36 cellular contexts compared by ENCODE assay signal in genomic region chr19:21610787-21611186, GRCh38.
"Had no signal": no experiment of that assay in that cellular context is flagged by ENCODE, and none has a peak within 500 bp of the region (broad histone marks: within the 10 kb centered on the region; RNA-seq: fewer than 3 reads in every experiment).

No MANE protein-coding gene starts in this region.

- H3K9me3 Mint-ChIP-seq: activated CD4-positive, alpha-beta memory T cell treated with anti-CD3 and anti-CD28 coated beads for 36 hours; activated CD8-positive, alpha-beta T cell treated with anti-CD3 and anti-CD28 coated beads for 36 hours; activated naive CD4-positive, alpha-beta T cell treated with anti-CD3 and anti-CD28 coated beads for 36 hours; activated T-cell treated with anti-CD3 and anti-CD28 coated beads, Interleukin-2, amount 50 U/mL, for 4 hours; activated T-helper 17 cell treated with anti-CD3 and anti-CD28 coated beads, Interleukin-2, amount 50 U/mL, for 72 hours had no signal

- H3K27ac Mint-ChIP-seq: activated B cell treated with CpG ODN at 0.5 μM for 24 hours; activated CD4-positive, alpha-beta memory T cell treated with anti-CD3 and anti-CD28 coated beads for 36 hours; activated CD4-positive, alpha-beta T cell treated with anti-CD3 and anti-CD28 coated beads, Interleukin-2, amount 10 ng/mL, durations not matched to agents 24 days and 14 days; activated CD8-positive, alpha-beta T cell treated with anti-CD3 and anti-CD28 coated beads for 36 hours; activated naive CD4-positive, alpha-beta T cell treated with anti-CD3 and anti-CD28 coated beads for 36 hours; activated naive CD4-positive, alpha-beta T cell treated with anti-CD3 and anti-CD28 coated beads, Interleukin-2, amount 50 U/mL, for 72 hours; activated naive CD8-positive, alpha-beta T cell treated with anti-CD3 and anti-CD28 coated beads for 36 hours; activated T-cell treated with anti-CD3 and anti-CD28 coated beads, Interleukin-2, amount 50 U/mL, for 72 hours; activated T-helper 1 cell treated with anti-CD3 and anti-CD28 coated beads, Interleukin-12 subunit alpha, Interleukin-12 subunit beta, Interleukin-2, Interleukin-4 antibody, amounts not matched to agents 30 ng/mL and 10 ng/mL and 1 ng/mL, durations not matched to agents 14 hours and 24 hours and 36 hours; activated T-helper 17 cell treated with anti-CD3 and anti-CD28 coated beads, Interleukin-2, amount 50 U/mL, for 72 hours; T-helper 1 cell treated with Interleukin-12 subunit alpha and Interleukin-12 subunit beta and Interleukin-4 antibody, amounts not matched to agents 30 μg/mL and 1 μg/mL, for 36 hours; T-helper 2 cell treated with Interferon-gamma antibody and Interleukin-4, amounts not matched to agents 5 μg/mL and 100 μg/mL, for 36 hours had no signal

- DNase-seq: activated B cell treated with CpG ODN at 0.5 μM for 24 hours; activated CD4-positive, alpha-beta memory T cell treated with anti-CD3 and anti-CD28 coated beads for 36 hours; activated CD4-positive, alpha-beta T cell treated with anti-CD3 and anti-CD28 coated beads for 4 hours; activated CD4-positive, alpha-beta T cell treated with anti-CD3 and anti-CD28 coated beads, Interleukin-2, amount 10 ng/mL, durations not matched to agents 24 days and 14 days; activated CD4-positive, alpha-beta T cell treated with anti-CD3 and anti-CD28 coated beads, Interleukin-2, amount 50 U/mL, for 1 hour; activated CD4-positive, alpha-beta T cell treated with anti-CD3 and anti-CD28 coated beads, Interleukin-2, amount 50 U/mL, for 4 hours; activated CD4-positive, CD25-positive, alpha-beta regulatory T cell treated with anti-CD3 and anti-CD28 coated beads, Interleukin-2, amount 50 U/mL, for 72 hours; activated CD8-positive, alpha-beta memory T cell treated with anti-CD3 and anti-CD28 coated beads, Interleukin-2, amount 50 U/mL, for 4 hours; activated CD8-positive, alpha-beta T cell treated with anti-CD3 and anti-CD28 coated beads for 36 hours; activated effector memory CD4-positive, alpha-beta T cell treated with anti-CD3 and anti-CD28 coated beads, Interleukin-2, amount 50 U/mL, for 16 hours; activated gamma-delta T cell treated with Interleukin-2 at 50 U/mL for 16 hours; activated naive CD4-positive, alpha-beta T cell; activated naive CD4-positive, alpha-beta T cell treated with anti-CD3 and anti-CD28 coated beads for 36 hours; activated naive CD4-positive, alpha-beta T cell treated with anti-CD3 and anti-CD28 coated beads, Interleukin-2, amount 50 U/mL, for 16 hours; activated naive CD8-positive, alpha-beta T cell treated with anti-CD3 and anti-CD28 coated beads for 36 hours; activated T-cell treated with anti-CD3 and anti-CD28 coated beads for 4 hours; activated T-cell treated with anti-CD3 and anti-CD28 coated beads, Interleukin-2, amount 50 U/mL, for 1 hour; activated T-cell treated with anti-CD3 and anti-CD28 coated beads, Interleukin-2, amount 50 U/mL, for 4 hours; activated T-cell treated with anti-CD3 and anti-CD28 coated beads, Interleukin-2, amount 50 U/mL, for 72 hours; adrenal gland; amniotic stem cell; aorta; body of pancreas; brain microvascular endothelial cell; central memory CD4-positive, alpha-beta T cell; T-helper 2 cell; T-helper 9 cell had no signal

- H3K4me1 ChIP-seq: breast epithelium had no signal

- H3K36me3 ChIP-seq: adrenal gland, brain microvascular endothelial cell, breast epithelium had no signal

- FAIRE-seq: astrocyte, TTC549 had no signal

- H3K4me1 Mint-ChIP-seq: activated B cell treated with CpG ODN at 0.5 μM for 24 hours; activated CD4-positive, alpha-beta T cell treated with anti-CD3 and anti-CD28 coated beads, Interleukin-2, amount 10 ng/mL, durations not matched to agents 24 days and 14 days; activated naive CD8-positive, alpha-beta T cell treated with anti-CD3 and anti-CD28 coated beads for 36 hours; activated T-helper 17 cell treated with anti-CD3 and anti-CD28 coated beads, Interleukin-2, amount 50 U/mL, for 72 hours had no signal

- H3K27ac ChIP-seq: adrenal gland, brain microvascular endothelial cell, breast epithelium, VCaP had no signal

- H3K9me3 ChIP-seq: adrenal gland, body of pancreas, breast epithelium had no signal

- H3K27me3 ChIP-seq: adrenal gland, body of pancreas, brain microvascular endothelial cell, breast epithelium had no signal

- H3K4me3 Mint-ChIP-seq: activated B cell treated with CpG ODN at 0.5 μM for 24 hours; activated CD4-positive, alpha-beta memory T cell treated with anti-CD3 and anti-CD28 coated beads for 36 hours; activated CD4-positive, alpha-beta T cell treated with anti-CD3 and anti-CD28 coated beads, Interleukin-2, amount 10 ng/mL, durations not matched to agents 24 days and 14 days; activated CD8-positive, alpha-beta T cell treated with anti-CD3 and anti-CD28 coated beads for 36 hours; activated naive CD4-positive, alpha-beta T cell treated with anti-CD3 and anti-CD28 coated beads for 36 hours; activated naive CD8-positive, alpha-beta T cell treated with anti-CD3 and anti-CD28 coated beads for 36 hours; activated T-cell treated with anti-CD3 and anti-CD28 coated beads, Interleukin-2, amount 50 U/mL, for 4 hours; activated T-cell treated with anti-CD3 and anti-CD28 coated beads, Interleukin-2, amount 50 U/mL, for 72 hours; activated T-helper 1 cell treated with anti-CD3 and anti-CD28 coated beads, Interleukin-12 subunit alpha, Interleukin-12 subunit beta, Interleukin-2, Interleukin-4 antibody, amounts not matched to agents 30 ng/mL and 10 ng/mL and 1 ng/mL, durations not matched to agents 14 hours and 24 hours and 36 hours; activated T-helper 17 cell treated with anti-CD3 and anti-CD28 coated beads, Interleukin-2, amount 50 U/mL, for 72 hours; T-helper 1 cell treated with Interleukin-12 subunit alpha and Interleukin-12 subunit beta and Interleukin-4 antibody, amounts not matched to agents 30 μg/mL and 1 μg/mL, for 36 hours; T-helper 2 cell treated with Interferon-gamma antibody and Interleukin-4, amounts not matched to agents 5 μg/mL and 100 μg/mL, for 36 hours had no signal

- H3K36me3 Mint-ChIP-seq: activated CD4-positive, alpha-beta memory T cell treated with anti-CD3 and anti-CD28 coated beads for 36 hours; activated naive CD8-positive, alpha-beta T cell treated with anti-CD3 and anti-CD28 coated beads for 36 hours had no signal

- H3K4me3 ChIP-seq: adrenal gland, body of pancreas, breast epithelium had no signal

- H3K27me3 Mint-ChIP-seq: activated B cell treated with CpG ODN at 0.5 μM for 24 hours; activated CD4-positive, alpha-beta memory T cell treated with anti-CD3 and anti-CD28 coated beads for 36 hours; activated CD4-positive, alpha-beta T cell treated with anti-CD3 and anti-CD28 coated beads, Interleukin-2, amount 10 ng/mL, durations not matched to agents 24 days and 14 days; activated CD8-positive, alpha-beta T cell treated with anti-CD3 and anti-CD28 coated beads for 36 hours; activated naive CD8-positive, alpha-beta T cell treated with anti-CD3 and anti-CD28 coated beads for 36 hours; activated T-helper 17 cell treated with anti-CD3 and anti-CD28 coated beads, Interleukin-2, amount 50 U/mL, for 72 hours had no signal

- ATAC-seq: activated CD8-positive, alpha-beta T cell treated with anti-CD3 and anti-CD28 coated beads for 36 hours; activated naive CD4-positive, alpha-beta T cell treated with anti-CD3 and anti-CD28 coated beads, Interleukin-2, amount 50 U/mL, for 72 hours; activated T-cell treated with anti-CD3 and anti-CD28 coated beads, Interleukin-2, amount 50 U/mL, for 4 hours; activated T-cell treated with anti-CD3 and anti-CD28 coated beads, Interleukin-2, amount 50 U/mL, for 72 hours; activated T-helper 17 cell treated with anti-CD3 and anti-CD28 coated beads, Interleukin-2, amount 50 U/mL, for 72 hours; body of pancreas had no signal
